Comparison of ENCODE assay signal across 15 cellular contexts in genomic region chr2:216740557-216741222, GRCh38. TPM values are rescaled to one million over a fixed set of nuclear protein-coding genes. Genes with fewer than 3 reads are reported as not detected.
DNase-seq lines count a peak whose midpoint lies in the region; FAIRE-seq and TF ChIP-seq lines count a peak whose summit lies in the region.
"Had no signal": no experiment of that assay in that cellular context is flagged by ENCODE, and none has a peak within 500 bp of the region (broad histone marks: within the 10 kb centered on the region; RNA-seq: fewer than 3 reads in every experiment).

No MANE protein-coding gene starts in this region.

- 45% methylated on average over 6 of the region's 6 CpGs for WGBS in liver

- no peaks in the 10 kb centered on the region for H3K9me3 ChIP-seq in liver (ENCODE audit: control insufficient read depth in 4 of 4, low read length in 3 of 4)
- no peaks in the 10 kb centered on the region for H3K9me3 ChIP-seq in stomach smooth muscle (ENCODE audit: control insufficient read depth in 2 of 2, low read length in 2 of 2)

- peak; percentile 81 for DNase-seq in NCI-H146 (lab: John Stamatoyannopoulos, UW)
- DNase-seq in NCI-H2171 treated with DMSO at 0.1 percent for 48 hours (lab: John Stamatoyannopoulos, UW): no peak
- DNase-seq in erythroblast (lab: John Stamatoyannopoulos, UW): no peak
- no peak for DNase-seq in 8988T
- DNase-seq in DMS79 (lab: John Stamatoyannopoulos, UW): no peak
- DNase-seq: activated CD8-positive, alpha-beta T cell treated with anti-CD3 and anti-CD28 coated beads, Interleukin-2, amount 10 ng/mL, durations not matched to agents 7 days and 5 days; activated naive CD4-positive, alpha-beta T cell treated with anti-CD3 and anti-CD28 coated beads for 36 hours; CD4-positive, alpha-beta T cell; cerebellar nuclear complex had no signal

- H3K36me3 ChIP-seq in liver (ENCODE audit: control insufficient read depth in 4 of 4, insufficient read depth in 3 of 4, low read depth in 1 of 4, low read length in 3 of 4): no peaks in the 10 kb centered on the region
- H3K36me3 ChIP-seq in stomach smooth muscle (ENCODE audit: control insufficient read depth in 2 of 2, insufficient read depth in 2 of 2, low read length in 2 of 2): no peaks in the 10 kb centered on the region

- peak; percentile 57 to 64 for TF ChIP-seq RAD21 in liver (IDR thresholded peaks at IDR 0.05)

- peak; percentile 91 for FAIRE-seq in endometrium (lab: Jason Lieb, UNC)
- FAIRE-seq: HTR-8/SVneo had no signal

- peaks cover 6 to 20% (median 14%) of the 10 kb centered on the region in 4 donors for H3K4me1 ChIP-seq in liver (ENCODE audit: control insufficient read depth in 4 of 4, insufficient read depth in 4 of 4, low read length in 3 of 4)
- peaks cover 54% of the 10 kb centered on the region for H3K4me1 ChIP-seq in stomach smooth muscle (ENCODE audit: control insufficient read depth, insufficient read depth, low read length)

- H3K4me3 ChIP-seq in liver (ENCODE audit: low read depth in 1 of 3, low read length in 3 of 3) (no peak overlapping the region), stomach smooth muscle (ENCODE audit: low read length in 2 of 2) (peak overlapping the region; percentile 9 to 59)
- H3K4me3 ChIP-seq: GM23338 had no signal

- H3K27me3 ChIP-seq in liver (ENCODE audit: control insufficient read depth in 4 of 4, insufficient read depth in 4 of 4, low read length in 3 of 4) (no peaks in the 10 kb centered on the region), stomach smooth muscle (ENCODE audit: control insufficient read depth in 1 of 2, insufficient read depth in 2 of 2, low read length in 2 of 2) (no peaks in the 10 kb centered on the region)

- TF ChIP-seq CTCF in liver (IDR thresholded peaks at IDR 0.05; ENCODE audit: low read depth, low read length, missing input control): no peak

- H3K27ac ChIP-seq in liver (ENCODE audit: low read depth in 1 of 2, low read length in 2 of 2): peak overlapping the region; percentile 75 to 92
- H3K27ac ChIP-seq in stomach smooth muscle (ENCODE audit: low read length): peak overlapping the region; percentile 90

- H3K9ac ChIP-seq in liver (ENCODE audit: low read depth in 1 of 2, low read length in 2 of 2) (peak overlapping the region in 1 of 2 donors; percentile 85), stomach smooth muscle (ENCODE audit: low read length in 2 of 2) (peak overlapping the region; percentile 36 to 43)

- no peak for TF ChIP-seq POLR2A in erythroblast (IDR thresholded peaks at IDR 0.05; ENCODE audit: low read length)

TF ChIP-seq in liver, 16 proteins besides CTCF, POLR2A, EP300 and RAD21:
- TF ChIP-seq JUND (IDR thresholded peaks at IDR 0.05) (peak in 1 of 2 donors; percentile 47), NR2F2 (IDR thresholded peaks at IDR 0.05) (peak; percentile 84), MAX (IDR thresholded peaks at IDR 0.05) (peak; percentile 67), FOXA1 (IDR thresholded peaks at IDR 0.05) (peak; percentile 80), RXRA (IDR thresholded peaks at IDR 0.05) (peak; percentile 93 to 97), YY1 (IDR thresholded peaks at IDR 0.05) (peak; percentile 72), ZBTB33 (IDR thresholded peaks at IDR 0.05) (peak; percentile 66), SP1 (IDR thresholded peaks at IDR 0.05) (peak; percentile 87), GABPA (IDR thresholded peaks at IDR 0.05 in 1 of 2, conservative IDR thresholded peaks at IDR 0.05 in 1 of 2) (no peak), HNF4A (conservative IDR thresholded peaks at IDR 0.05) (peak; percentile 63 to 79), REST (IDR thresholded peaks at IDR 0.05) (peak; percentile 82), TAF1 (conservative IDR thresholded peaks at IDR 0.05) (no peak), FOXA2 (IDR thresholded peaks at IDR 0.05) (peak; percentile 65), ATF3 (IDR thresholded peaks at IDR 0.05) (peak; percentile 51), EGR1 (IDR thresholded peaks at IDR 0.05; ENCODE audit: low read depth in 2 of 2) (peak in 1 of 2 donors; percentile 19), HNF4G (IDR thresholded peaks at IDR 0.05) (no peak)
TF ChIP-seq in liver: peak in this region for 13.

RNA-seq across cellular contexts. Expression of gene IGFBP5, which starts 45.3 kb away (rescaled TPM):
- 10 to 100 TPM in 1 of 2 donors, 1 to 10 TPM in 1; 2.3 to 43.4 TPM for total RNA-seq in liver
- 10 to 100 TPM; 13.0 to 15.7 TPM for polyA plus RNA-seq in liver
- total RNA-seq: activated naive CD4-positive, alpha-beta T cell treated with anti-CD3 and anti-CD28 coated beads for 36 hours; CD4-positive, alpha-beta T cell; T-helper 2 cell treated with Interferon-gamma antibody and Interleukin-4, amounts not matched to agents 100 ng/mL and 5 ng/mL, for 36 hours had no signal

Comparison
In these comparisons a context has a peak if more than half of its experiments do, and no peak if none do; other contexts are left out.
1. H3K4me3 ChIP-seq: peak in stomach smooth muscle (2 of 2); none in liver (0 of 3).